In the genomic region with DNA sequence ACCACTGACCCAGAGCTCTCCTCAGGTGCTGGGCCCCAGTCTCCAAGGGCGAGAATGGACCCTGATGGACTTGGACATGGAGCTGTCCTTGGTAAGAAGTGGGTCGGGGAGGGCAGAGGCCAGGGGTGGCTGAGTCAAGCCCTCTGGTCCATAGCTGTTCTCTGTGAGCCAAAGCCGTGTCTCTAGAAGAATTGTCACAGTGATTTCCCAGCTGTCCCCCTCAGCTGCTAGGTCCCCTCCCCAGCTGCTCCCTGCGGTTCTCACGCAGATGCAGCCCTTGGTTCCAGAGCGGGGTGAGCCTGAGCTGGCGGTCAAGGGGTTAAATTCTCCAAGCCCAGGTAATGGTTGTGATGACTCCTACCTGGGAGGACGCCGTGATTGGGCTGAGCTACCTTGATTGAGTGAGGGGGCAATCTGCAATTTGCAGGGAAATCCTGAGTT, we compare ENCODE assay signal across 1 cellular context.
TF ChIP-seq lines count a peak whose summit lies in the region.

No MANE protein-coding gene starts in this region.

TF ChIP-seq in GM12878, 131 proteins besides CTCF, POLR2A, EP300 and RAD21:
- TF ChIP-seq, protein P1, sequence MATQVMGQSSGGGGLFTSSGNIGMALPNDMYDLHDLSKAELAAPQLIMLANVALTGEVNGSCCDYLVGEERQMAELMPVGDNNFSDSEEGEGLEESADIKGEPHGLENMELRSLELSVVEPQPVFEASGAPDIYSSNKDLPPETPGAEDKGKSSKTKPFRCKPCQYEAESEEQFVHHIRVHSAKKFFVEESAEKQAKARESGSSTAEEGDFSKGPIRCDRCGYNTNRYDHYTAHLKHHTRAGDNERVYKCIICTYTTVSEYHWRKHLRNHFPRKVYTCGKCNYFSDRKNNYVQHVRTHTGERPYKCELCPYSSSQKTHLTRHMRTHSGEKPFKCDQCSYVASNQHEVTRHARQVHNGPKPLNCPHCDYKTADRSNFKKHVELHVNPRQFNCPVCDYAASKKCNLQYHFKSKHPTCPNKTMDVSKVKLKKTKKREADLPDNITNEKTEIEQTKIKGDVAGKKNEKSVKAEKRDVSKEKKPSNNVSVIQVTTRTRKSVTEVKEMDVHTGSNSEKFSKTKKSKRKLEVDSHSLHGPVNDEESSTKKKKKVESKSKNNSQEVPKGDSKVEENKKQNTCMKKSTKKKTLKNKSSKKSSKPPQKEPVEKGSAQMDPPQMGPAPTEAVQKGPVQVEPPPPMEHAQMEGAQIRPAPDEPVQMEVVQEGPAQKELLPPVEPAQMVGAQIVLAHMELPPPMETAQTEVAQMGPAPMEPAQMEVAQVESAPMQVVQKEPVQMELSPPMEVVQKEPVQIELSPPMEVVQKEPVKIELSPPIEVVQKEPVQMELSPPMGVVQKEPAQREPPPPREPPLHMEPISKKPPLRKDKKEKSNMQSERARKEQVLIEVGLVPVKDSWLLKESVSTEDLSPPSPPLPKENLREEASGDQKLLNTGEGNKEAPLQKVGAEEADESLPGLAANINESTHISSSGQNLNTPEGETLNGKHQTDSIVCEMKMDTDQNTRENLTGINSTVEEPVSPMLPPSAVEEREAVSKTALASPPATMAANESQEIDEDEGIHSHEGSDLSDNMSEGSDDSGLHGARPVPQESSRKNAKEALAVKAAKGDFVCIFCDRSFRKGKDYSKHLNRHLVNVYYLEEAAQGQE (IDR thresholded peaks at IDR 0.05; ENCODE audit: low read depth, low read length) = peak; percentile 38; the same call in 1 of the 2 replicates
- TF ChIP-seq, protein P2, sequence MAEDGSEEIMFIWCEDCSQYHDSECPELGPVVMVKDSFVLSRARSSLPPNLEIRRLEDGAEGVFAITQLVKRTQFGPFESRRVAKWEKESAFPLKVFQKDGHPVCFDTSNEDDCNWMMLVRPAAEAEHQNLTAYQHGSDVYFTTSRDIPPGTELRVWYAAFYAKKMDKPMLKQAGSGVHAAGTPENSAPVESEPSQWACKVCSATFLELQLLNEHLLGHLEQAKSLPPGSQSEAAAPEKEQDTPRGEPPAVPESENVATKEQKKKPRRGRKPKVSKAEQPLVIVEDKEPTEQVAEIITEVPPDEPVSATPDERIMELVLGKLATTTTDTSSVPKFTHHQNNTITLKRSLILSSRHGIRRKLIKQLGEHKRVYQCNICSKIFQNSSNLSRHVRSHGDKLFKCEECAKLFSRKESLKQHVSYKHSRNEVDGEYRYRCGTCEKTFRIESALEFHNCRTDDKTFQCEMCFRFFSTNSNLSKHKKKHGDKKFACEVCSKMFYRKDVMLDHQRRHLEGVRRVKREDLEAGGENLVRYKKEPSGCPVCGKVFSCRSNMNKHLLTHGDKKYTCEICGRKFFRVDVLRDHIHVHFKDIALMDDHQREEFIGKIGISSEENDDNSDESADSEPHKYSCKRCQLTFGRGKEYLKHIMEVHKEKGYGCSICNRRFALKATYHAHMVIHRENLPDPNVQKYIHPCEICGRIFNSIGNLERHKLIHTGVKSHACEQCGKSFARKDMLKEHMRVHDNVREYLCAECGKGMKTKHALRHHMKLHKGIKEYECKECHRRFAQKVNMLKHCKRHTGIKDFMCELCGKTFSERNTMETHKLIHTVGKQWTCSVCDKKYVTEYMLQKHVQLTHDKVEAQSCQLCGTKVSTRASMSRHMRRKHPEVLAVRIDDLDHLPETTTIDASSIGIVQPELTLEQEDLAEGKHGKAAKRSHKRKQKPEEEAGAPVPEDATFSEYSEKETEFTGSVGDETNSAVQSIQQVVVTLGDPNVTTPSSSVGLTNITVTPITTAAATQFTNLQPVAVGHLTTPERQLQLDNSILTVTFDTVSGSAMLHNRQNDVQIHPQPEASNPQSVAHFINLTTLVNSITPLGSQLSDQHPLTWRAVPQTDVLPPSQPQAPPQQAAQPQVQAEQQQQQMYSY (CRISPR knock-in tag; IDR thresholded peaks at IDR 0.05) = no peak
TF ChIP-seq in GM12878: peak in this region for 1.
